16 cellular contexts compared by ENCODE assay signal in the genomic region with DNA sequence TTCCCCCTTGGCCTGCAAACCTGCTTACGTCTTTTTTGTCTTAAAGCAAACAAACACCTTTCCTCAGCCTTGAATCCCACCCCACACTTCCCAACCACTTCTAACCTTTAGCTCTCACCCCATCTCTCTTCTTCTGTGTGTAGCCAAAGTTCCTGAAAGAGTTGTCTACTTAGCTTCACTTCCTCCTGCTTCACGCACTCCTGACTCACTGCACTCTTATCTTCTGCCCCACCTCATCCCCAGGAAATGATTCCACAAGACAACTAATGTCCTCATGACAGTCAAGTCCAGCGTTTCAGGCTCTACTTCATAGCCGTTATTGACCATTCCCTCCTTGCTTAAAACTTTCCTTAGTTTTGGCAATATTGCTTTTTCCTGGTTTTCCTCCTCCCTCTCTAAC. TPM values are rescaled to one million over a fixed set of nuclear protein-coding genes. Genes with fewer than 3 reads are reported as not detected.
DNase-seq lines count a peak whose midpoint lies in the region; ATAC-seq and TF ChIP-seq lines count a peak whose summit lies in the region.
"Had no signal": no experiment of that assay in that cellular context is flagged by ENCODE, and none has a peak within 500 bp of the region (broad histone marks: within the 10 kb centered on the region; RNA-seq: fewer than 3 reads in every experiment).

No MANE protein-coding gene starts in this region.

- no peaks in the 10 kb centered on the region for H3K4me1 Mint-ChIP-seq in activated CD8-positive, alpha-beta T cell treated with anti-CD3 and anti-CD28 coated beads, Interleukin-2, amount 10 ng/mL, durations not matched to agents 7 days and 5 days (ENCODE audit: low read depth)
- H3K4me1 Mint-ChIP-seq: activated naive CD8-positive, alpha-beta T cell treated with anti-CD3 and anti-CD28 coated beads, Interleukin-2, amount 50 U/mL, for 24 hours; H9 had no signal

- no peak overlapping the region for H3K4me3 ChIP-seq in cardiac fibroblast (replicated peaks in 1 of 2; ENCODE audit: low read depth in 2 of 2, low read length in 2 of 2)
- H3K4me3 ChIP-seq: ovary, thyroid gland had no signal

- H3K4me3 Mint-ChIP-seq in activated CD8-positive, alpha-beta T cell treated with anti-CD3 and anti-CD28 coated beads, Interleukin-2, amount 10 ng/mL, durations not matched to agents 7 days and 5 days: no peak overlapping the region
- H3K4me3 Mint-ChIP-seq: activated CD4-positive, alpha-beta memory T cell treated with anti-CD3 and anti-CD28 coated beads for 36 hours; activated naive CD8-positive, alpha-beta T cell treated with anti-CD3 and anti-CD28 coated beads, Interleukin-2, amount 50 U/mL, for 24 hours; H9 had no signal

- CTCF ChIA-PET in activated CD8-positive, alpha-beta T cell treated with anti-CD3 and anti-CD28 coated beads, Interleukin-2, amount 10 ng/mL, durations not matched to agents 7 days and 5 days (lab: Charles Lee): interaction anchor here (0.8 to 1.7 kb wide), 3 partner anchors 79 to 110 kb away, joined by 3 to 6 read pairs (median 4); no protein-coding TSS in a partner anchor

- H3K36me3 Mint-ChIP-seq in activated CD8-positive, alpha-beta T cell treated with anti-CD3 and anti-CD28 coated beads, Interleukin-2, amount 10 ng/mL, durations not matched to agents 7 days and 5 days (ENCODE audit: low read depth): peaks cover 17% of the 10 kb centered on the region

- H3K9me3 Mint-ChIP-seq in activated CD8-positive, alpha-beta T cell treated with anti-CD3 and anti-CD28 coated beads, Interleukin-2, amount 10 ng/mL, durations not matched to agents 7 days and 5 days (ENCODE audit: insufficient read depth): no peaks in the 10 kb centered on the region
- H3K9me3 Mint-ChIP-seq: activated CD4-positive, alpha-beta memory T cell treated with anti-CD3 and anti-CD28 coated beads for 36 hours; activated naive CD8-positive, alpha-beta T cell treated with anti-CD3 and anti-CD28 coated beads, Interleukin-2, amount 50 U/mL, for 24 hours; H9 had no signal

- H3K27ac Mint-ChIP-seq in activated CD8-positive, alpha-beta T cell treated with anti-CD3 and anti-CD28 coated beads, Interleukin-2, amount 10 ng/mL, durations not matched to agents 7 days and 5 days: no peak overlapping the region
- H3K27ac Mint-ChIP-seq: activated CD4-positive, alpha-beta memory T cell treated with anti-CD3 and anti-CD28 coated beads for 36 hours; activated naive CD8-positive, alpha-beta T cell treated with anti-CD3 and anti-CD28 coated beads, Interleukin-2, amount 50 U/mL, for 24 hours; H9 had no signal

- peak; percentile 53 for DNase-seq in CD1c-positive myeloid dendritic cell (ENCODE audit: extremely low spot score)
- DNase-seq in MV-4-11 (lab: John Stamatoyannopoulos, UW): peak; percentile 54
- peak; percentile 49 to 67 for DNase-seq in cardiac fibroblast (ENCODE audit: low read depth in 2 of 2)
- peak; percentile 28 to 94 for DNase-seq in lung microvascular endothelial cell (ENCODE audit: low read depth in 2 of 2)
- DNase-seq in islet precursor cell: no peak
- DNase-seq in activated CD8-positive, alpha-beta T cell treated with anti-CD3 and anti-CD28 coated beads, Interleukin-2, amount 10 ng/mL, durations not matched to agents 7 days and 5 days: no peak
- DNase-seq in cardiac septum (ENCODE audit: low spot score): no peak
- DNase-seq: activated CD4-positive, alpha-beta memory T cell treated with anti-CD3 and anti-CD28 coated beads for 36 hours; activated naive CD8-positive, alpha-beta T cell treated with anti-CD3 and anti-CD28 coated beads, Interleukin-2, amount 50 U/mL, for 24 hours; H9; NCI-H1105 treated with DMSO at 0.1 percent for 48 hours; ovary; T1000; thyroid gland had no signal

- POLR2A ChIA-PET in activated CD8-positive, alpha-beta T cell treated with anti-CD3 and anti-CD28 coated beads, Interleukin-2, amount 10 ng/mL, durations not matched to agents 7 days and 5 days (lab: Charles Lee): no interaction called here

- intact Hi-C loops in cardiac septum (cut with DNase I): no loop called here

- TF ChIP-seq CTCF in cardiac fibroblast (IDR thresholded peaks at IDR 0.05; ENCODE audit: low read depth, low read length): no peak

- H3K27me3 Mint-ChIP-seq in activated CD8-positive, alpha-beta T cell treated with anti-CD3 and anti-CD28 coated beads, Interleukin-2, amount 10 ng/mL, durations not matched to agents 7 days and 5 days (ENCODE audit: low read depth): no peaks in the 10 kb centered on the region
- H3K27me3 Mint-ChIP-seq: activated CD4-positive, alpha-beta memory T cell treated with anti-CD3 and anti-CD28 coated beads for 36 hours; activated naive CD8-positive, alpha-beta T cell treated with anti-CD3 and anti-CD28 coated beads, Interleukin-2, amount 50 U/mL, for 24 hours had no signal

- no peak for ATAC-seq in GM21786 (IDR thresholded peaks at IDR 0.05; ENCODE audit: unreplicated experiment)
- ATAC-seq in activated CD8-positive, alpha-beta T cell treated with anti-CD3 and anti-CD28 coated beads, Interleukin-2, amount 10 ng/mL, durations not matched to agents 7 days and 5 days: no peak
- ATAC-seq: activated naive CD8-positive, alpha-beta T cell treated with anti-CD3 and anti-CD28 coated beads, Interleukin-2, amount 50 U/mL, for 24 hours had no signal

RNA-seq across cellular contexts. Expression of a gene that starts 22.4 kb away (rescaled TPM):
- total RNA-seq in lung microvascular endothelial cell: 33.1 and 37.3 TPM in 2 replicates
- 10 to 100 TPM; 49.1 to 51.0 TPM for total RNA-seq in activated CD8-positive, alpha-beta T cell treated with anti-CD3 and anti-CD28 coated beads, Interleukin-2, amount 10 ng/mL, durations not matched to agents 7 days and 5 days
- total RNA-seq in cardiac septum: 36.4 TPM

RNA-seq across cellular contexts. Expression of a gene that starts 26.2 kb away (rescaled TPM):
- total RNA-seq in lung microvascular endothelial cell (7.0 and 19.6 TPM in 2 replicates), cardiac septum (20.0 TPM)
- 10 to 100 TPM; 15.1 to 17.2 TPM for total RNA-seq in activated CD8-positive, alpha-beta T cell treated with anti-CD3 and anti-CD28 coated beads, Interleukin-2, amount 10 ng/mL, durations not matched to agents 7 days and 5 days

RNA-seq across cellular contexts. Expression of a gene that starts 38.7 kb away (rescaled TPM):
- total RNA-seq in lung microvascular endothelial cell (4.6 and 5.6 TPM in 2 replicates), cardiac septum (12.2 TPM)
- total RNA-seq in activated CD8-positive, alpha-beta T cell treated with anti-CD3 and anti-CD28 coated beads, Interleukin-2, amount 10 ng/mL, durations not matched to agents 7 days and 5 days: 10 to 100 TPM; 42.6 to 44.0 TPM

RNA-seq across cellular contexts. Expression of a gene that starts 44.4 kb away (rescaled TPM):
- 0.40 and 0.44 TPM in 2 replicates for total RNA-seq in lung microvascular endothelial cell
- total RNA-seq in activated CD8-positive, alpha-beta T cell treated with anti-CD3 and anti-CD28 coated beads, Interleukin-2, amount 10 ng/mL, durations not matched to agents 7 days and 5 days: 1 to 10 TPM; 1.3 to 1.4 TPM
- 5.2 TPM for total RNA-seq in cardiac septum
- total RNA-seq: mononuclear cell had no signal

Comparison
In these comparisons a context has a peak if more than half of its experiments do, and no peak if none do; other contexts are left out.
1. DNase-seq: peak in CD1c-positive myeloid dendritic cell (single experiment), MV-4-11 (single experiment), cardiac fibroblast (2 of 2) and lung microvascular endothelial cell (2 of 2); none in islet precursor cell (single experiment), activated CD8-positive, alpha-beta T cell treated with anti-CD3 and anti-CD28 coated beads, Interleukin-2, amount 10 ng/mL, durations not matched to agents 7 days and 5 days (single experiment) and cardiac septum (single experiment).